In the genomic region with DNA sequence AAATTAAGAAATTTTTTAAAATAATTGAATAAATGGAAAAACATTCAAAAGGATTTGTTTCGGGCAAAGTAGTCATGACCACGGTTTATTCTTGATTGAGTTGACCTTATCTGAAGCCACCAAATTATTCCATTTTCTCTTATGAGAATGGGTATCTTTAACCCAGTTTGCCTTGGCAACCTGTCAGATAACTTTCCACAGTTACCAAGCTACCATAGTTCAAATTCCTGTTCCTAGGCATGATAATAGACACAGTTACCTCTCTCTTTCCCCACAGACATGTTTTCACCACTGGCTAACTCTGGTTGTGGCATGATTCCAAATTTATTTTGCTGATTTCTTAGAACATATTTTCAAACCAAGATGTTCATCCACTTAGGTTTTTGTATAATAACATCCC, we compare ENCODE assay signal across 22 cellular contexts.
DNase-seq lines count a peak whose midpoint lies in the region; ATAC-seq and TF ChIP-seq lines count a peak whose summit lies in the region.
"Had no signal": no experiment of that assay in that cellular context is flagged by ENCODE, and none has a peak within 500 bp of the region (broad histone marks: within the 10 kb centered on the region; RNA-seq: fewer than 3 reads in every experiment).

No MANE protein-coding gene starts in this region.

- H3K36me3 ChIP-seq in mesendoderm (ENCODE audit: control insufficient read depth, insufficient read depth, low read length) = no peaks in the 10 kb centered on the region

- WGBS in mesendoderm (ENCODE audit: extremely low coverage, insufficient coverage, low lambda C conversion rate) = 100% methylated on average over 1 of the region's 2 CpGs

- in situ Hi-C loops in astrocyte of the spinal cord (cut with HindIII; ENCODE audit: low sequenced_read_pairs) = no loop called here

- no peak overlapping the region for H3K56ac ChIP-seq in mesendoderm (ENCODE audit: low read length)

- H3K4ac ChIP-seq in mesendoderm (ENCODE audit: low read depth, low read length) = no peak overlapping the region

- H3K18ac ChIP-seq in mesendoderm (ENCODE audit: low read length) = no peak overlapping the region

- H2BK15ac ChIP-seq in mesendoderm (replicated peaks; ENCODE audit: low read depth) = no peak overlapping the region

- H3K4me2 ChIP-seq in mesendoderm (ENCODE audit: low read length) = no peak overlapping the region
- H3K4me2 ChIP-seq: A549, PC-9 had no signal

- no peak for ATAC-seq in HG03045 (IDR thresholded peaks at IDR 0.05; ENCODE audit: unreplicated experiment)
- ATAC-seq: A549, Right ventricle myocardium inferior had no signal

- no peak overlapping the region for H3K23ac ChIP-seq in mesendoderm (ENCODE audit: low read length)

- no peaks in the 10 kb centered on the region for H3K4me1 ChIP-seq in mesendoderm (ENCODE audit: control insufficient read depth, low read depth, low read length)
- H3K4me1 ChIP-seq: SJCRH30 had no signal

- H3K27ac ChIP-seq in mesendoderm (ENCODE audit: low read depth, low read length) = no peak overlapping the region
- H3K27ac ChIP-seq: A549, PC-9, SJCRH30 had no signal

- H4K5ac ChIP-seq in mesendoderm (ENCODE audit: low read length) = no peak overlapping the region

- H2AK5ac ChIP-seq in mesendoderm (ENCODE audit: low read length) = no peak overlapping the region

- TF ChIP-seq CTCF in astrocyte of the spinal cord (IDR thresholded peaks at IDR 0.05; ENCODE audit: low read depth, low read length) = no peak

- no peak overlapping the region for H3K9ac ChIP-seq in mesendoderm (ENCODE audit: low read length)

- no peaks in the 10 kb centered on the region for H3K79me1 ChIP-seq in mesendoderm (ENCODE audit: low read length)

- peak; percentile 39 for DNase-seq in NCI-H226
- peak; percentile 20 for DNase-seq in astrocyte of the spinal cord (ENCODE audit: low read depth, low spot score)
- DNase-seq in mesendoderm = peak; percentile 7
- DNase-seq in NAMALWA (ENCODE audit: low spot score) = no peak
- no peak for DNase-seq in NCI-H2196 treated with DMSO at 0.1 percent for 48 hours (lab: John Stamatoyannopoulos, UW; ENCODE audit: unreplicated experiment)
- no peak for DNase-seq in T-helper 1 cell
- DNase-seq: C1 segment of cervical spinal cord; Caco-2; CD4-positive, alpha-beta memory T cell; DMS79 treated with DMSO at 0.1 percent for 48 hours; Karpas-422; NCI-H1092 treated with DMSO at 0.1 percent for 48 hours; NCI-H1436; NCI-H187; NCI-H2081 treated with DMSO at 0.1 percent for 48 hours; NCI-H2171 treated with DMSO at 0.1 percent for 48 hours; NCI-H526 treated with DMSO at 0.1 percent for 48 hours; PC-9; SJCRH30 had no signal

- no peak overlapping the region for H2BK120ac ChIP-seq in mesendoderm (ENCODE audit: low read depth, low read length)

- no peaks in the 10 kb centered on the region for H3K27me3 ChIP-seq in mesendoderm (ENCODE audit: insufficient read depth, low read length, poor library complexity)
- H3K27me3 ChIP-seq: SJCRH30 had no signal

- H3K4me3 ChIP-seq in astrocyte of the spinal cord (ENCODE audit: low read depth, low read length) = no peak overlapping the region
- H3K4me3 ChIP-seq in mesendoderm (ENCODE audit: low read length) = no peak overlapping the region
- H3K4me3 ChIP-seq: A549, PC-9, SJCRH30 had no signal

- H4K8ac ChIP-seq in mesendoderm (ENCODE audit: low read depth, low read length) = no peak overlapping the region

- no peaks in the 10 kb centered on the region for H3K79me2 ChIP-seq in mesendoderm (ENCODE audit: control insufficient read depth, insufficient read depth, low read length)

- H2BK5ac ChIP-seq in mesendoderm (ENCODE audit: low read length) = no peak overlapping the region

Comparison
In these comparisons a context has a peak if more than half of its experiments do, and no peak if none do; other contexts are left out.
1. DNase-seq: peak in NCI-H226 (single experiment), astrocyte of the spinal cord (single experiment) and mesendoderm (single experiment); none in NAMALWA (single experiment), NCI-H2196 treated with DMSO at 0.1 percent for 48 hours (single experiment) and T-helper 1 cell (0 of 5).